ENCODE assay signal across 21 cellular contexts in genomic region chr9:136179761-136180160, GRCh38. TPM values are rescaled to one million over a fixed set of nuclear protein-coding genes. Genes with fewer than 3 reads are reported as not detected.
A peak's percentile ranks its signal among the peaks of the same experiment; 100 is the strongest.
DNase-seq lines count a peak whose midpoint lies in the region; ATAC-seq and TF ChIP-seq lines count a peak whose summit lies in the region.
"Had no signal": no experiment of that assay in that cellular context is flagged by ENCODE, and none has a peak within 500 bp of the region (broad histone marks: within the 10 kb centered on the region; RNA-seq: fewer than 3 reads in every experiment).

No MANE protein-coding gene starts in this region.

- H4K20me1 ChIP-seq in neural progenitor cell (ENCODE audit: low read depth) = peaks cover 10% of the 10 kb centered on the region

- H3K4me1 Mint-ChIP-seq in WTC11 (no peaks in the 10 kb centered on the region), neural progenitor cell (peaks cover 19% of the 10 kb centered on the region)
- H3K4me1 Mint-ChIP-seq: CD4-positive, CD25-positive, alpha-beta regulatory T cell; CD8-positive, alpha-beta memory T cell had no signal

- peaks cover 16% of the 10 kb centered on the region for H3F3A ChIP-seq in neural progenitor cell (ENCODE audit: low read depth)

- no peak overlapping the region for H2AFZ ChIP-seq in neural progenitor cell (replicated peaks)
- H2AFZ ChIP-seq: GM23338 had no signal

- no peaks in the 10 kb centered on the region for H3K9me3 ChIP-seq in neural progenitor cell (ENCODE audit: low read depth)
- H3K9me3 ChIP-seq: BLaER1 treated with 17β-estradiol and CSF1 and Interleukin-3, amounts not matched to agents 10 nM and 100 nM had no signal

- TF ChIP-seq CTCF in WTC11 (IDR thresholded peaks at IDR 0.05) (no peak), neural progenitor cell (IDR thresholded peaks at IDR 0.05) (no peak)

- no peaks in the 10 kb centered on the region for H3K9me3 Mint-ChIP-seq in WTC11
- no peaks in the 10 kb centered on the region for H3K9me3 Mint-ChIP-seq in neural progenitor cell
- H3K9me3 Mint-ChIP-seq: CD4-positive, CD25-positive, alpha-beta regulatory T cell; CD8-positive, alpha-beta memory T cell; GM23338; HFFc6 had no signal

- no peak overlapping the region for H3K27ac ChIP-seq in neural progenitor cell
- H3K27ac ChIP-seq: 22Rv1; BLaER1 treated with 17β-estradiol and CSF1 and Interleukin-3, amounts not matched to agents 10 nM and 100 nM had no signal

- CTCF ChIA-PET in WTC11 (lab: Charles Lee) = interaction anchor here (0.6 to 2.7 kb wide), 3 partner anchors 10 to 242 kb away, joined by 3 to 18 read pairs (median 5); no protein-coding TSS in a partner anchor

- no peak overlapping the region for H3K4me3 ChIP-seq in neural progenitor cell
- H3K4me3 ChIP-seq: BLaER1 treated with 17β-estradiol and CSF1 and Interleukin-3, amounts not matched to agents 10 nM and 100 nM; GM23338 had no signal

- no peaks in the 10 kb centered on the region for H3K79me2 ChIP-seq in neural progenitor cell (ENCODE audit: low read depth)

- H3K4me1 ChIP-seq in neural progenitor cell = peaks cover 32% of the 10 kb centered on the region

- H3K36me3 Mint-ChIP-seq in WTC11 (no peaks in the 10 kb centered on the region), neural progenitor cell (no peaks in the 10 kb centered on the region)
- H3K36me3 Mint-ChIP-seq: CD4-positive, CD25-positive, alpha-beta regulatory T cell; CD8-positive, alpha-beta memory T cell had no signal

- ATAC-seq in Right ventricle myocardium inferior (no peak), left ventricle myocardium superior (no peak), WTC11 (no peak), HG02610 (IDR thresholded peaks at IDR 0.05; ENCODE audit: unreplicated experiment) (no peak)
- ATAC-seq: HCT116 had no signal

- POLR2A ChIA-PET in WTC11 (lab: Charles Lee) = no interaction called here

- intact Hi-C loops in Right ventricle myocardium inferior (cut with DNase I) (no loop called here), left ventricle myocardium superior (cut with micrococcal nuclease) (no loop called here)

- H3K27ac Mint-ChIP-seq in WTC11 (no peak overlapping the region), neural progenitor cell (no peak overlapping the region)
- H3K27ac Mint-ChIP-seq: CD4-positive, CD25-positive, alpha-beta regulatory T cell; CD8-positive, alpha-beta memory T cell; GM23338; HFFc6 had no signal

- H3K27me3 ChIP-seq in neural progenitor cell = no peaks in the 10 kb centered on the region

- DNase-seq in Right ventricle myocardium inferior (ENCODE audit: missing footprints) (peak; percentile 21), left ventricle myocardium superior (no peak), 8988T (peak; percentile 22), WTC11 (ENCODE audit: low spot score) (no peak), neural progenitor cell (ENCODE audit: low spot score) (no peak), foreskin melanocyte (no peak), DMS 273 treated with DMSO at 0.1 percent for 48 hours (lab: John Stamatoyannopoulos, UW) (no peak)
- DNase-seq: CD4-positive, CD25-positive, alpha-beta regulatory T cell; CD8-positive, alpha-beta memory T cell; COR-L47; DMS153; DMS79; GDM1; HFFc6; IMR-90 had no signal

- H3K4me3 Mint-ChIP-seq in WTC11 (no peak overlapping the region), neural progenitor cell (no peak overlapping the region)
- H3K4me3 Mint-ChIP-seq: CD4-positive, CD25-positive, alpha-beta regulatory T cell; CD8-positive, alpha-beta memory T cell; GM23338; HFFc6 had no signal

- H3K4me2 ChIP-seq in neural progenitor cell = peak overlapping the region; percentile 4
- H3K4me2 ChIP-seq: BLaER1 treated with 17β-estradiol and CSF1 and Interleukin-3, amounts not matched to agents 10 nM and 100 nM; GM23338 had no signal

- no peaks in the 10 kb centered on the region for H3K36me3 ChIP-seq in neural progenitor cell
- H3K36me3 ChIP-seq: BLaER1 treated with 17β-estradiol and CSF1 and Interleukin-3, amounts not matched to agents 10 nM and 100 nM had no signal

- H3K9ac ChIP-seq in neural progenitor cell = no peak overlapping the region
- H3K9ac ChIP-seq: BLaER1 treated with 17β-estradiol and CSF1 and Interleukin-3, amounts not matched to agents 10 nM and 100 nM had no signal

- H3K27me3 Mint-ChIP-seq in WTC11 (ENCODE audit: low read depth) (no peaks in the 10 kb centered on the region), neural progenitor cell (ENCODE audit: insufficient read depth, low read depth) (peaks cover 4% of the 10 kb centered on the region)
- H3K27me3 Mint-ChIP-seq: CD4-positive, CD25-positive, alpha-beta regulatory T cell had no signal

TF ChIP-seq in WTC11, 78 proteins besides CTCF, POLR2A, EP300 and RAD21:
- TF ChIP-seq ZBTB21 (CRISPR knock-in tag; IDR thresholded peaks at IDR 0.05; ENCODE audit: borderline replicate concordance) (no peak), AFF4 (CRISPR knock-in tag; IDR thresholded peaks at IDR 0.05; ENCODE audit: borderline replicate concordance) (no peak), ZNF263 (CRISPR knock-in tag; IDR thresholded peaks at IDR 0.05; ENCODE audit: low read depth) (no peak), E2F5 (CRISPR knock-in tag; IDR thresholded peaks at IDR 0.05) (no peak), FOXP1 (CRISPR knock-in tag; IDR thresholded peaks at IDR 0.05; ENCODE audit: borderline replicate concordance) (0 out of 2 replicates have a peak, but pooled peaks have one; percentile 39)

RNA-seq across cellular contexts. Expression of gene LHX3, which starts 25.2 kb away (rescaled TPM):
- not detected for total RNA-seq in Right ventricle myocardium inferior
- total RNA-seq in left ventricle myocardium superior = not detected
- total RNA-seq in WTC11 (2021) = 0.11 TPM in 1 of 3 replicates, not detected in the others
- total RNA-seq in neural progenitor cell (ENCODE audit: low replicate concordance) = not detected in 2 replicates
- total RNA-seq: CD4-positive, CD25-positive, alpha-beta regulatory T cell; CD8-positive, alpha-beta memory T cell; Daoy; GM23338; HFFc6; IMR-90 had no signal

Comparison
In these comparisons a context has a peak if more than half of its experiments do, and no peak if none do; other contexts are left out.
1. DNase-seq: peak in Right ventricle myocardium inferior (single experiment) and 8988T (single experiment); none in left ventricle myocardium superior (single experiment), WTC11 (single experiment), neural progenitor cell (single experiment), foreskin melanocyte (single experiment) and DMS 273 treated with DMSO at 0.1 percent for 48 hours (single experiment).